ENCODE assay signal across 13 cellular contexts in genomic region chr17:50920891-50921595, GRCh38. TPM values are rescaled to one million over a fixed set of nuclear protein-coding genes. Genes with fewer than 3 reads are reported as not detected.
DNase-seq lines count a peak whose midpoint lies in the region; ATAC-seq and TF ChIP-seq lines count a peak whose summit lies in the region.
"Had no signal": no experiment of that assay in that cellular context is flagged by ENCODE, and none has a peak within 500 bp of the region (broad histone marks: within the 10 kb centered on the region; RNA-seq: fewer than 3 reads in every experiment).

No MANE protein-coding gene starts in this region.

- WGBS in right cardiac atrium = 73% methylated on average over 16 of the region's 16 CpGs

- H3K4me1 Mint-ChIP-seq in activated CD4-positive, alpha-beta T cell treated with anti-CD3 and anti-CD28 coated beads for 36 hours = peaks cover 32% of the 10 kb centered on the region
- H3K4me1 Mint-ChIP-seq in T-helper 17 cell = peaks cover 39% of the 10 kb centered on the region
- peaks cover 58% of the 10 kb centered on the region for H3K4me1 Mint-ChIP-seq in stimulated activated effector memory CD8-positive, alpha-beta T cell treated with anti-CD3 and anti-CD28 coated beads, Interleukin-12 subunit alpha, Interleukin-12 subunit beta, amount 100 ng/mL, for 72 hours

- TF ChIP-seq CTCF in GM20000 (IDR thresholded peaks at IDR 0.05; ENCODE audit: extremely low read depth, missing control alignments) = no peak

- peak overlapping the region; percentile 14 for H3K27ac ChIP-seq in right cardiac atrium (ENCODE audit: low read length)
- H3K27ac ChIP-seq: SJCRH30 had no signal

- H3K27me3 Mint-ChIP-seq in activated CD4-positive, alpha-beta T cell treated with anti-CD3 and anti-CD28 coated beads for 36 hours = no peaks in the 10 kb centered on the region
- H3K27me3 Mint-ChIP-seq in T-helper 17 cell = no peaks in the 10 kb centered on the region

- H3K4me1 ChIP-seq in right cardiac atrium (ENCODE audit: control insufficient read depth, insufficient read depth, low read length) = peaks cover 4% of the 10 kb centered on the region

- no peaks in the 10 kb centered on the region for H3K9me3 ChIP-seq in T-helper 17 cell (ENCODE audit: control insufficient read depth, low read length, poor library complexity, severe bottlenecking)
- no peaks in the 10 kb centered on the region for H3K9me3 ChIP-seq in right cardiac atrium (ENCODE audit: control insufficient read depth, low read length)
- H3K9me3 ChIP-seq: SJCRH30 had no signal

- no peak for ATAC-seq in activated CD4-positive, alpha-beta T cell treated with anti-CD3 and anti-CD28 coated beads for 36 hours
- no peak for ATAC-seq in T-helper 17 cell
- no peak for ATAC-seq in right cardiac atrium
- no peak for ATAC-seq in stimulated activated effector memory CD8-positive, alpha-beta T cell treated with anti-CD3 and anti-CD28 coated beads, Interleukin-12 subunit alpha, Interleukin-12 subunit beta, amount 100 ng/mL, for 72 hours
- ATAC-seq in GM19467 (IDR thresholded peaks at IDR 0.05; ENCODE audit: unreplicated experiment) = no peak
- ATAC-seq: natural killer cell had no signal

- H3K9me3 Mint-ChIP-seq in activated CD4-positive, alpha-beta T cell treated with anti-CD3 and anti-CD28 coated beads for 36 hours (ENCODE audit: low read depth) = no peaks in the 10 kb centered on the region
- no peaks in the 10 kb centered on the region for H3K9me3 Mint-ChIP-seq in stimulated activated effector memory CD8-positive, alpha-beta T cell treated with anti-CD3 and anti-CD28 coated beads, Interleukin-12 subunit alpha, Interleukin-12 subunit beta, amount 100 ng/mL, for 72 hours
- H3K9me3 Mint-ChIP-seq: natural killer cell had no signal

- no peaks in the 10 kb centered on the region for H3K36me3 Mint-ChIP-seq in activated CD4-positive, alpha-beta T cell treated with anti-CD3 and anti-CD28 coated beads for 36 hours (ENCODE audit: low read depth)
- no peaks in the 10 kb centered on the region for H3K36me3 Mint-ChIP-seq in T-helper 17 cell (ENCODE audit: low read depth)
- no peaks in the 10 kb centered on the region for H3K36me3 Mint-ChIP-seq in stimulated activated effector memory CD8-positive, alpha-beta T cell treated with anti-CD3 and anti-CD28 coated beads, Interleukin-12 subunit alpha, Interleukin-12 subunit beta, amount 100 ng/mL, for 72 hours
- H3K36me3 Mint-ChIP-seq: natural killer cell had no signal

- CTCF ChIA-PET in activated CD4-positive, alpha-beta T cell treated with anti-CD3 and anti-CD28 coated beads for 36 hours (lab: Charles Lee) = interaction anchor here (0.7 kb wide), 1 partner anchor 26 kb away, joined by 4 read pairs; no protein-coding TSS in a partner anchor

- intact Hi-C loops in activated CD4-positive, alpha-beta T cell treated with anti-CD3 and anti-CD28 coated beads for 36 hours (cut with DNase I, micrococcal nuclease) = no loop called here
- intact Hi-C loops in right cardiac atrium (cut with DNase I) = loop anchor here in 1 of 4 donors (10.0 kb wide), 1 partner anchor 46 kb away; no protein-coding TSS in a partner anchor

- H3K4me3 ChIP-seq in right cardiac atrium (ENCODE audit: low read length) = no peak overlapping the region
- H3K4me3 ChIP-seq: SJCRH30 had no signal

- POLR2A ChIA-PET in activated CD4-positive, alpha-beta T cell treated with anti-CD3 and anti-CD28 coated beads for 36 hours (lab: Charles Lee) = interaction anchor here (3.1 kb wide), 1 partner anchor 54 kb away, joined by 16 read pairs; the partner anchor contains the start of gene TOB1

- no peaks in the 10 kb centered on the region for H3K27me3 ChIP-seq in right cardiac atrium (ENCODE audit: control insufficient read depth, insufficient read depth)
- H3K27me3 ChIP-seq: SJCRH30 had no signal

- H3K4me3 Mint-ChIP-seq in activated CD4-positive, alpha-beta T cell treated with anti-CD3 and anti-CD28 coated beads for 36 hours = no peak overlapping the region
- H3K4me3 Mint-ChIP-seq in T-helper 17 cell = no peak overlapping the region
- no peak overlapping the region for H3K4me3 Mint-ChIP-seq in stimulated activated effector memory CD8-positive, alpha-beta T cell treated with anti-CD3 and anti-CD28 coated beads, Interleukin-12 subunit alpha, Interleukin-12 subunit beta, amount 100 ng/mL, for 72 hours
- H3K4me3 Mint-ChIP-seq: natural killer cell had no signal

- peak overlapping the region; percentile 47 for H3K27ac Mint-ChIP-seq in activated CD4-positive, alpha-beta T cell treated with anti-CD3 and anti-CD28 coated beads for 36 hours
- H3K27ac Mint-ChIP-seq in T-helper 17 cell = peak overlapping the region; percentile 100
- peak overlapping the region; percentile 97 for H3K27ac Mint-ChIP-seq in stimulated activated effector memory CD8-positive, alpha-beta T cell treated with anti-CD3 and anti-CD28 coated beads, Interleukin-12 subunit alpha, Interleukin-12 subunit beta, amount 100 ng/mL, for 72 hours

- DNase-seq in activated CD4-positive, alpha-beta T cell treated with anti-CD3 and anti-CD28 coated beads for 36 hours = no peak
- DNase-seq in activated CD4-positive, alpha-beta T cell treated with anti-CD3 and anti-CD28 coated beads, Interleukin-2, amount 50 U/mL, for 48 hours = no peak
- DNase-seq in T-helper 17 cell (no peak), right cardiac atrium (no peak), activated gamma-delta T cell (lab: John Stamatoyannopoulos, UW) (no peak), GM20000 (ENCODE audit: low spot score) (no peak)
- DNase-seq in stimulated activated effector memory CD8-positive, alpha-beta T cell treated with anti-CD3 and anti-CD28 coated beads, Interleukin-12 subunit alpha, Interleukin-12 subunit beta, amount 100 ng/mL, for 72 hours (ENCODE audit: low spot score in 2 of 2) = no peak
- DNase-seq: central memory CD4-positive, alpha-beta T cell; natural killer cell; NCI-H187 treated with DMSO at 0.1 percent for 48 hours; SJCRH30; stimulated activated CD4-positive, alpha-beta T cell treated with anti-CD3 and anti-CD28 coated beads, Interleukin-4, amount 100 ng/mL, for 1 hour had no signal

RNA-seq across cellular contexts. Expression of gene TOB1, which starts 54.9 kb away (rescaled TPM):
- total RNA-seq in activated CD4-positive, alpha-beta T cell treated with anti-CD3 and anti-CD28 coated beads for 36 hours = 10 to 100 TPM; 31.3 to 43.0 TPM
- total RNA-seq in T-helper 17 cell = 100 to 1,000 TPM; 226 to 358 TPM
- 10 to 100 TPM; 51.0 to 73.2 (median 65.0) TPM for total RNA-seq in right cardiac atrium
- polyA plus RNA-seq in right cardiac atrium = 31.0 TPM

Comparison
In these comparisons a context has a peak if more than half of its experiments do, and no peak if none do; other contexts are left out.
1. H3K27ac Mint-ChIP-seq: peak in every context shown above with its lines; median percentile 100 in T-helper 17 cell; 97 in stimulated activated effector memory CD8-positive, alpha-beta T cell treated with anti-CD3 and anti-CD28 coated beads, Interleukin-12 subunit alpha, Interleukin-12 subunit beta, amount 100 ng/mL, for 72 hours; 47 in activated CD4-positive, alpha-beta T cell treated with anti-CD3 and anti-CD28 coated beads for 36 hours.